Comparison of ENCODE assay signal across 8 cellular contexts in the genomic region with DNA sequence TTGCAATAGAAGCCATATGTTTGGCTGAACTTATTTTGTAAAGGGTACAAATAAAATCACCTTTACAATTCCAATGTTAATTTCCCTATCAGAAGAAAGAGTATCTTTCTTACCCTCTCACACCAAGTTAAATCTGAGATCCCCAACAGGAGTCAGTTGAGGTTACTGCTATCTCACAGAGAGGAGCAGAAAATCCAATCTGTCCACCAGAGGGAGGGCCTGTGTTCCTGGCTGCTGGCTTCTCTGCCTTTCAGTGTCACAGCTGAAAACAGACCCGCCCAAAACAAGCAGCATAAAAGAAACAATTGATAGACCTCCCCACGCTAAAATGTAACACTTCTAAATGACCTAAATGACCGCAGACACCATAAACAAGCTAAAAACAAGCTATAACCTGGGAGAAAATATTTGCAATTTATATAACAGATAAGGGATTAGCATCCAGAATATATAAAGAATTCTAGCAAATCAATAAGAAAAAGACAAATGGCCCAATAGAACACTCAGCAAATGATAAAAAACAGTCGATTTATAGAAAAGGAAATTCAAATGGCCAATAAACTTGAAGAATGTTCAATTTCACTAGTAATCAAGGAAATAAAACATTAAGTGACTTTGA. TPM values are rescaled to one million over a fixed set of nuclear protein-coding genes. Genes with fewer than 3 reads are reported as not detected.
DNase-seq lines count a peak whose midpoint lies in the region; ATAC-seq, FAIRE-seq and TF ChIP-seq lines count a peak whose summit lies in the region.

No MANE protein-coding gene starts in this region.

- no peak for TF ChIP-seq EP300 in Ishikawa (IDR thresholded peaks at IDR 0.05; ENCODE audit: borderline replicate concordance)

- ATAC-seq in HG02970 (IDR thresholded peaks at IDR 0.05; ENCODE audit: low FRiP score, unreplicated experiment): no peak

- peak; percentile 64 for TF ChIP-seq RAD21 in Ishikawa (IDR thresholded peaks at IDR 0.05; ENCODE audit: low read depth)

- no peaks in the 10 kb centered on the region for H3K36me3 ChIP-seq in Peyer's patch

- H3K27me3 ChIP-seq in Peyer's patch: no peaks in the 10 kb centered on the region

- H3K4me1 ChIP-seq in Peyer's patch: no peaks in the 10 kb centered on the region

- H3K27ac ChIP-seq in Peyer's patch: no peak overlapping the region

- DNase-seq in D341Med (ENCODE audit: low spot score): peak; percentile 80
- DNase-seq in Peyer's patch: peak in 2 of 3 donors; percentile 40 to 81
- DNase-seq in activated naive CD4-positive, alpha-beta T cell treated with anti-CD3 and anti-CD28 coated beads, Interleukin-2, amount 50 U/mL, for 16 hours: peak; percentile 37
- DNase-seq in head of caudate nucleus: peak; percentile 38 to 92 (median 80)
- DNase-seq in posterior cingulate gyrus: peak in 7 of 10 donors; percentile 54 to 94 (median 68)
- no peak for DNase-seq in GM19239 (ENCODE audit: insufficient read length, low spot score)

- intact Hi-C loops in head of caudate nucleus (cut with DNase I) (loop anchor here (5.0 kb wide), 1 partner anchor 75 kb away; no protein-coding TSS in a partner anchor), posterior cingulate gyrus (cut with DNase I) (loop anchor here (5.0 kb wide), 2 partner anchors 95 to 190 kb away; no protein-coding TSS in a partner anchor)

- H3K4me3 ChIP-seq in Peyer's patch: no peak overlapping the region

- TF ChIP-seq CTCF in Peyer's patch (IDR thresholded peaks at IDR 0.05): peak; percentile 44 to 75 (median 70)

- no peaks in the 10 kb centered on the region for H3K9me3 ChIP-seq in Peyer's patch

- TF ChIP-seq POLR2A in Peyer's patch (IDR thresholded peaks at IDR 0.05): no peak

- FAIRE-seq in GM19239 (lab: Jason Lieb, UNC): no peak

TF ChIP-seq in Ishikawa, 13 proteins besides CTCF, POLR2A, EP300 and RAD21:
- TF ChIP-seq, protein P1, sequence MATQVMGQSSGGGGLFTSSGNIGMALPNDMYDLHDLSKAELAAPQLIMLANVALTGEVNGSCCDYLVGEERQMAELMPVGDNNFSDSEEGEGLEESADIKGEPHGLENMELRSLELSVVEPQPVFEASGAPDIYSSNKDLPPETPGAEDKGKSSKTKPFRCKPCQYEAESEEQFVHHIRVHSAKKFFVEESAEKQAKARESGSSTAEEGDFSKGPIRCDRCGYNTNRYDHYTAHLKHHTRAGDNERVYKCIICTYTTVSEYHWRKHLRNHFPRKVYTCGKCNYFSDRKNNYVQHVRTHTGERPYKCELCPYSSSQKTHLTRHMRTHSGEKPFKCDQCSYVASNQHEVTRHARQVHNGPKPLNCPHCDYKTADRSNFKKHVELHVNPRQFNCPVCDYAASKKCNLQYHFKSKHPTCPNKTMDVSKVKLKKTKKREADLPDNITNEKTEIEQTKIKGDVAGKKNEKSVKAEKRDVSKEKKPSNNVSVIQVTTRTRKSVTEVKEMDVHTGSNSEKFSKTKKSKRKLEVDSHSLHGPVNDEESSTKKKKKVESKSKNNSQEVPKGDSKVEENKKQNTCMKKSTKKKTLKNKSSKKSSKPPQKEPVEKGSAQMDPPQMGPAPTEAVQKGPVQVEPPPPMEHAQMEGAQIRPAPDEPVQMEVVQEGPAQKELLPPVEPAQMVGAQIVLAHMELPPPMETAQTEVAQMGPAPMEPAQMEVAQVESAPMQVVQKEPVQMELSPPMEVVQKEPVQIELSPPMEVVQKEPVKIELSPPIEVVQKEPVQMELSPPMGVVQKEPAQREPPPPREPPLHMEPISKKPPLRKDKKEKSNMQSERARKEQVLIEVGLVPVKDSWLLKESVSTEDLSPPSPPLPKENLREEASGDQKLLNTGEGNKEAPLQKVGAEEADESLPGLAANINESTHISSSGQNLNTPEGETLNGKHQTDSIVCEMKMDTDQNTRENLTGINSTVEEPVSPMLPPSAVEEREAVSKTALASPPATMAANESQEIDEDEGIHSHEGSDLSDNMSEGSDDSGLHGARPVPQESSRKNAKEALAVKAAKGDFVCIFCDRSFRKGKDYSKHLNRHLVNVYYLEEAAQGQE (IDR thresholded peaks at IDR 0.05; ENCODE audit: low read depth): no peak

RNA-seq across cellular contexts. Expression of gene MVB12B, which starts 24.5 kb away (rescaled TPM):
- 10 to 100 TPM in 2 of 4 donors, 1 to 10 TPM in 2; 7.9 to 28.9 (median 14.4) TPM for total RNA-seq in Peyer's patch
